8 cellular contexts compared by ENCODE assay signal in the genomic region with DNA sequence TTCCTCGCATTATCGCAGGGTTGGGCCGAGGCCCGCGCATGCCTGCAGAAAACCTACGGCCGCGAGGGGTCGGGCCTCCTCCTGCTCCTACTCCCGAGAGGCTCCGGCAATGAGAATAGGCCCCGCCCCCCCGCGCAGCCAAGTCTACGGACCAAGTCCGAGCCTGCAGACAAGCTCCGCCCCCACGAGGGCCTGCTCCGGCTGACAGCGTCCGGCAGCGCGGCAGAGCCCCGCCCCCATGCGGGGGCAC. TPM values are rescaled to one million over a fixed set of nuclear protein-coding genes. Genes with fewer than 3 reads are reported as not detected.
DNase-seq lines count a peak whose midpoint lies in the region; ATAC-seq and TF ChIP-seq lines count a peak whose summit lies in the region.

No MANE protein-coding gene starts in this region.

- H3K4me1 ChIP-seq in esophagus (ENCODE audit: control insufficient read depth in 2 of 2, insufficient read depth in 2 of 2, low read length in 1 of 2), result peaks cover 0 to 10% of the 10 kb centered on the region in 2 donors

- TF ChIP-seq RAD21 in Ishikawa (IDR thresholded peaks at IDR 0.05; ENCODE audit: low read depth), result no peak

- H3K4me3 ChIP-seq in esophagus (ENCODE audit: low read depth in 1 of 2, low read length in 2 of 2), result peak overlapping the region; percentile 72 to 79

- H3K27me3 ChIP-seq in esophagus (ENCODE audit: control insufficient read depth in 1 of 2, insufficient read depth in 2 of 2, low read length in 2 of 2), result no peaks in the 10 kb centered on the region

- DNase-seq in OCI-M1 (lab: John Stamatoyannopoulos, UW) (peak; percentile 100), mucosa of gallbladder (ENCODE audit: low spot score) (peak; percentile 100)
- peak; percentile 100 for DNase-seq in activated T-cell treated with anti-CD3 and anti-CD28 coated beads, Interleukin-2, amount 50 U/mL, for 48 hours
- peak; percentile 100 for DNase-seq in stimulated activated CD8-positive, alpha-beta memory T cell treated with anti-CD3 and anti-CD28 coated beads, Interleukin-4, amount 100 ng/mL, for 48 hours

- H3K27ac ChIP-seq in C4-2B, result peak overlapping the region; percentile 97
- H3K27ac ChIP-seq in esophagus (ENCODE audit: low read depth in 2 of 2, low read length in 1 of 2), result peak overlapping the region; percentile 83 to 99

- no peak for TF ChIP-seq CTCF in C4-2B (conservative IDR thresholded peaks at IDR 0.05)

- H3K36me3 ChIP-seq in esophagus (ENCODE audit: control insufficient read depth in 2 of 2, insufficient read depth in 2 of 2, low read length in 1 of 2), result no peaks in the 10 kb centered on the region

- H3K9me3 ChIP-seq in esophagus (ENCODE audit: control insufficient read depth in 2 of 2, insufficient read depth in 1 of 2, low read depth in 1 of 2, low read length in 1 of 2), result no peaks in the 10 kb centered on the region

- peak; percentile 65 for ATAC-seq in GM19467 (IDR thresholded peaks at IDR 0.05; ENCODE audit: unreplicated experiment)

- TF ChIP-seq EP300 in Ishikawa (IDR thresholded peaks at IDR 0.05; ENCODE audit: borderline replicate concordance), result no peak

- 1% methylated on average over 25 of the region's 25 CpGs for WGBS in esophagus, 2 donors

TF ChIP-seq in Ishikawa, 13 proteins besides CTCF, POLR2A, EP300 and RAD21:
- TF ChIP-seq YY1 (IDR thresholded peaks at IDR 0.05; ENCODE audit: low read depth) (no peak), EGR1 (IDR thresholded peaks at IDR 0.05) (peak; percentile 82; the same call in 1 of the 2 replicates)

RNA-seq across cellular contexts. Expression of gene GPSM3, which starts 3.1 kb away (rescaled TPM):
- 1 to 10 TPM; 4.0 to 4.6 TPM for polyA plus RNA-seq in esophagus
- 19.6 TPM for total RNA-seq in mucosa of gallbladder

RNA-seq across cellular contexts. Expression of gene PBX2, which starts 5.6 kb away (rescaled TPM):
- polyA plus RNA-seq in esophagus, result 10 to 100 TPM; 29.4 to 49.8 TPM
- 95.0 TPM for total RNA-seq in mucosa of gallbladder

RNA-seq across cellular contexts. Expression of gene AGER, which starts 11.5 kb away (rescaled TPM):
- 1 to 10 TPM; 3.5 to 8.3 TPM for polyA plus RNA-seq in esophagus
- total RNA-seq in mucosa of gallbladder, result 11.8 TPM

RNA-seq across cellular contexts. Expression of gene RNF5, which starts 17.4 kb away (rescaled TPM):
- 10 to 100 TPM; 36.3 to 44.9 TPM for polyA plus RNA-seq in esophagus
- total RNA-seq in mucosa of gallbladder, result 93.1 TPM

RNA-seq across cellular contexts. Expression of gene AGPAT1, which starts 19.7 kb away (rescaled TPM):
- 10 to 100 TPM; 15.3 to 18.3 TPM for polyA plus RNA-seq in esophagus
- total RNA-seq in mucosa of gallbladder, result 88.4 TPM

Comparison
In these comparisons a context has a peak if more than half of its experiments do, and no peak if none do; other contexts are left out.
1. Peak in every context shown above with its lines: DNase-seq, ATAC-seq, H3K4me3 ChIP-seq and H3K27ac ChIP-seq.